In the genomic region with DNA sequence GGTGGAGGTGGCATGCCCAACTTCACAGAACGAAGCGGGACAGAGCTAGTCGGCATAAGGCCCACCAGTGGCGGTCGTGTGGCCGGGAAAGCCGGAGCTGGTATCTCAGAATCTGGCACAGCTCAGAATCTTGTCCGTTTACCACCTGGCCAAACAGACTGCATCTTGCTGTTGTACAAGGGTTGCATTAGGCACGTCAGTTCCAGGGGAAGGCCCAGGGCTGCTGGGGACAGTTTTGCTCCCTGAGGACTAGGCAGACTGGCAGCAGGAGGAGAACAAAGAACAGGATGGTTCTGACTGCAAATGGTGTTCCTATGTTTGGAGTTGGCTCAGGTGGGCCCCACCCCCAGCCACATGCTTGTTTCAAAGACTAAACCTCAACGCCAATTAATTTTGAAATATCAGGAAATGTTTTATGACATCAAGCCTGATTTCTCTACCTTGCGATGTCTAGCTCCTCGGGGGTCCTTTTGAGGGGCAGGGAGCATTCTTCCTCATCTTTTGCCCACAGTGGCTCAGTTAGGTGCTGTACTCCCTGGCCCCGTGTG, we compare ENCODE assay signal across 19 cellular contexts. TPM values are rescaled to one million over a fixed set of nuclear protein-coding genes. Genes with fewer than 3 reads are reported as not detected.
DNase-seq lines count a peak whose midpoint lies in the region; FAIRE-seq and TF ChIP-seq lines count a peak whose summit lies in the region.
"Had no signal": no experiment of that assay in that cellular context is flagged by ENCODE, and none has a peak within 500 bp of the region (broad histone marks: within the 10 kb centered on the region; RNA-seq: fewer than 3 reads in every experiment).

No MANE protein-coding gene starts in this region.

- H3K27me3 Mint-ChIP-seq in glutamatergic neuron (ENCODE audit: unreplicated experiment) = peaks cover 2% of the 10 kb centered on the region

- POLR2A ChIA-PET in GM10248 (lab: Yijun Ruan, JAX) = interaction anchor here (0.6 kb wide), 1 partner anchor 111 kb away, joined by 4 read pairs; no protein-coding TSS in a partner anchor

- no peak overlapping the region for H3K4me3 ChIP-seq in tibial artery
- H3K4me3 ChIP-seq: sigmoid colon had no signal

- H3K4me3 Mint-ChIP-seq in glutamatergic neuron (ENCODE audit: unreplicated experiment) = no peak overlapping the region
- H3K4me3 Mint-ChIP-seq: activated naive CD4-positive, alpha-beta T cell treated with anti-CD3 and anti-CD28 coated beads for 36 hours; mesothelial cell of epicardium had no signal

- no peak for FAIRE-seq in H54 (lab: Jason Lieb, UNC)

- TF ChIP-seq CTCF in glutamatergic neuron (IDR thresholded peaks at IDR 0.05; ENCODE audit: partially characterized antibody, unreplicated experiment) (no peak), tibial artery (IDR thresholded peaks at IDR 0.05) (no peak), GM10248 (IDR thresholded peaks at IDR 0.05; ENCODE audit: control extremely low read depth, extremely low read depth, low read depth, missing control alignments) (no peak)

- H3K4me1 ChIP-seq in tibial artery = peaks cover 0 to 21% (median 15%) of the 10 kb centered on the region in 4 donors
- H3K4me1 ChIP-seq: sigmoid colon had no signal

- H3K4me1 Mint-ChIP-seq in glutamatergic neuron (ENCODE audit: low read depth, unreplicated experiment) = peaks cover 13% of the 10 kb centered on the region
- H3K4me1 Mint-ChIP-seq: mesothelial cell of epicardium had no signal

- peak overlapping the region; percentile 60 to 68 for H3K27ac ChIP-seq in tibial artery
- H3K27ac ChIP-seq: 22Rv1, C4-2B, neutrophil, sigmoid colon had no signal

- intact Hi-C loops in tibial artery (cut with DNase I; ENCODE audit: low total_unique reads) = no loop called here

- peaks cover 5% of the 10 kb centered on the region for H3K36me3 Mint-ChIP-seq in glutamatergic neuron (ENCODE audit: unreplicated experiment)
- H3K36me3 Mint-ChIP-seq: mesothelial cell of epicardium had no signal

- H3K27me3 ChIP-seq in tibial artery = no peaks in the 10 kb centered on the region
- H3K27me3 ChIP-seq: sigmoid colon had no signal

- DNase-seq in NCI-H2107 treated with DMSO at 0.1 percent for 48 hours (lab: John Stamatoyannopoulos, UW; ENCODE audit: unreplicated experiment) (peak; percentile 3), NCI-H2107 (lab: John Stamatoyannopoulos, UW) (no peak), SK-N-DZ (ENCODE audit: low spot score) (peak; percentile 21), glutamatergic neuron (peak; percentile 41), tibial artery (no peak), GM10248 (ENCODE audit: extremely low spot score) (no peak), H54 (ENCODE audit: insufficient read length, low spot score) (no peak)
- no peak for DNase-seq in activated CD4-positive, alpha-beta T cell treated with anti-CD3 and anti-CD28 coated beads for 4 hours
- DNase-seq: activated naive CD4-positive, alpha-beta T cell treated with anti-CD3 and anti-CD28 coated beads for 36 hours; DND-41; NCI-H187 treated with DMSO at 0.1 percent for 48 hours; SIG-M5; sigmoid colon; stimulated activated CD4-positive, alpha-beta T cell treated with anti-CD3 and anti-CD28 coated beads, Interleukin-2, amount 100 ng/mL, for 48 hours; T-helper 9 cell had no signal

- TF ChIP-seq POLR2A in H54 (IDR thresholded peaks at IDR 0.05; ENCODE audit: low read depth, low read length) = no peak

- H3K36me3 ChIP-seq in tibial artery = no peaks in the 10 kb centered on the region
- H3K36me3 ChIP-seq: neutrophil, sigmoid colon had no signal

- H3K9me3 Mint-ChIP-seq in glutamatergic neuron (ENCODE audit: unreplicated experiment) = peaks cover under 1% of the 10 kb centered on the region
- H3K9me3 Mint-ChIP-seq: activated naive CD4-positive, alpha-beta T cell treated with anti-CD3 and anti-CD28 coated beads for 36 hours had no signal

- CTCF ChIA-PET in GM10248 (lab: Yijun Ruan, JAX) = interaction anchor here (1.3 kb wide), 1 partner anchor 31 kb away, joined by 3 read pairs; no protein-coding TSS in a partner anchor

- peak overlapping the region; percentile 30 for H3K27ac Mint-ChIP-seq in glutamatergic neuron (ENCODE audit: unreplicated experiment)
- H3K27ac Mint-ChIP-seq: activated naive CD4-positive, alpha-beta T cell treated with anti-CD3 and anti-CD28 coated beads for 36 hours; mesothelial cell of epicardium had no signal

- H3K9me3 ChIP-seq in tibial artery = no peaks in the 10 kb centered on the region
- H3K9me3 ChIP-seq: neutrophil had no signal

RNA-seq across cellular contexts. Expression of a gene that starts 4.2 kb away (rescaled TPM):
- not detected in 2 replicates for polyA plus RNA-seq in SK-N-DZ (2014; cell fraction: cytosol; rRNA removed)
- polyA plus RNA-seq in SK-N-DZ (2014; cell fraction: nucleus; rRNA removed) = not detected in 2 replicates
- not detected for total RNA-seq in glutamatergic neuron (ENCODE audit: unreplicated experiment)
- total RNA-seq: activated naive CD4-positive, alpha-beta T cell treated with anti-CD3 and anti-CD28 coated beads for 36 hours; sigmoid colon had no signal

RNA-seq across cellular contexts. Expression of a gene that starts 57.3 kb away (rescaled TPM):
- polyA plus RNA-seq in SK-N-DZ (2014; cell fraction: cytosol; rRNA removed) = 137 and 142 TPM in 2 replicates
- polyA plus RNA-seq in SK-N-DZ (2014; cell fraction: nucleus; rRNA removed) = 72.1 and 73.3 TPM in 2 replicates
- total RNA-seq in glutamatergic neuron (ENCODE audit: unreplicated experiment) = 173 TPM

Comparison
In these comparisons a context has a peak if more than half of its experiments do, and no peak if none do; other contexts are left out.
1. DNase-seq: peak in NCI-H2107 treated with DMSO at 0.1 percent for 48 hours (single experiment), SK-N-DZ (single experiment) and glutamatergic neuron (single experiment); none in NCI-H2107 (single experiment), tibial artery (0 of 2), activated CD4-positive, alpha-beta T cell treated with anti-CD3 and anti-CD28 coated beads for 4 hours (0 of 2), GM10248 (single experiment) and H54 (single experiment).